ENCODE assay signal across 8 cellular contexts in genomic region chr17:62423647-62424461, GRCh38. TPM values are rescaled to one million over a fixed set of nuclear protein-coding genes. Genes with fewer than 3 reads are reported as not detected.
DNase-seq lines count a peak whose midpoint lies in the region; ATAC-seq and TF ChIP-seq lines count a peak whose summit lies in the region.
"Not testable (repeated sequence)": the region's sequence is repeated elsewhere in the genome, so short reads cannot be mapped to it uniquely, and the experiment has no call there.

TSS of gene METTL2A (plus strand) at chr17:62423897. CDS start at chr17:62423903, 6 bp downstream.

- CTCF ChIA-PET in T-cell (lab: Charles Lee), result interaction anchor here in 1 of 2 donors (1.1 kb wide), 1 partner anchor 60 kb away, joined by 3 read pairs; no protein-coding TSS in a partner anchor

- intact Hi-C loops in adrenal gland (cut with DNase I); left ventricle myocardium inferior (cut with micrococcal nuclease); prostate gland (cut with DNase I): not testable (repeated sequence)

- not testable (repeated sequence) for H3K36me3 ChIP-seq in adrenal gland (replicated peaks in 1 of 2); prostate gland
- peaks cover 15% of the 10 kb centered on the region for H3K36me3 ChIP-seq in left ventricle myocardium inferior

- H3K4me1 Mint-ChIP-seq in T-cell, result peaks cover 22 to 30% (median 28%) of the 10 kb centered on the region in 3 donors

- H3K27me3 ChIP-seq in adrenal gland; prostate gland (replicated peaks; ENCODE audit: insufficient read depth): not testable (repeated sequence)
- peaks cover 13% of the 10 kb centered on the region for H3K27me3 ChIP-seq in left ventricle myocardium inferior (ENCODE audit: low read depth)

- H3K27ac ChIP-seq in adrenal gland (peak within 1 kb of the TSS in 4 of 5 donors; percentile 36 to 87 (median 62)), left ventricle myocardium inferior (replicated peaks) (peak within 1 kb of the TSS; percentile 85), prostate gland (peak within 1 kb of the TSS; percentile 38 to 53)

- H3K4me3 ChIP-seq in adrenal gland (peak within 1 kb of the TSS; percentile 39 to 85 (median 50)), left ventricle myocardium inferior (peak within 1 kb of the TSS; percentile 85), prostate gland (peak within 1 kb of the TSS; percentile 66 to 69)

- not testable (repeated sequence) for H3K36me3 Mint-ChIP-seq in T-cell

- H3K27me3 Mint-ChIP-seq in T-cell, result not testable (repeated sequence)

- H3K9me3 Mint-ChIP-seq in T-cell, result not testable (repeated sequence)

- peak within 1 kb of the TSS; percentile 87 to 90 for H3K27ac Mint-ChIP-seq in T-cell

- not testable (repeated sequence) for H3K9me3 ChIP-seq in adrenal gland (replicated peaks in 1 of 3); left ventricle myocardium inferior (replicated peaks); prostate gland

- peak; percentile 94 for ATAC-seq in HG02884 (IDR thresholded peaks at IDR 0.05; ENCODE audit: unreplicated experiment)
- ATAC-seq in T-cell (replicated peaks in 1 of 4), result peak; percentile 94 to 96 (median 96)

- TF ChIP-seq POLR2A in GM15510 (IDR thresholded peaks at IDR 0.05; ENCODE audit: borderline replicate concordance, extremely low read depth, insufficient read length) (peak; percentile 66), adrenal gland (IDR thresholded peaks at IDR 0.05) (peak in 1 of 2 donors; percentile 69), prostate gland (IDR thresholded peaks at IDR 0.05) (peak; percentile 34)

- 1% methylated on average over 30 to 58 of the region's 58 CpGs for WGBS in adrenal gland, 4 donors
- under 1% methylated on average over 58 of the region's 58 CpGs for WGBS in prostate gland

- DNase-seq in NCI-H146 (lab: John Stamatoyannopoulos, UW) (peak; percentile 91), T-cell (peak; percentile 59 to 89 (median 78)), adrenal gland (peak; percentile 82 to 94 (median 88)), left ventricle myocardium inferior (peak; percentile 79), prostate gland (ENCODE audit: low spot score) (peak; percentile 86), ureter (ENCODE audit: low spot score) (peak; percentile 88)

- not testable (repeated sequence) for H3K4me1 ChIP-seq in adrenal gland (replicated peaks in 1 of 2); prostate gland (replicated peaks)
- peaks cover 24% of the 10 kb centered on the region for H3K4me1 ChIP-seq in left ventricle myocardium inferior

- POLR2A ChIA-PET in T-cell (lab: Charles Lee), result not testable (repeated sequence)

- TF ChIP-seq CTCF in adrenal gland (IDR thresholded peaks at IDR 0.05), result peak in 5 of 6 experiments; percentile 20 to 53 (median 26)
- peak; percentile 47 for TF ChIP-seq CTCF in left ventricle myocardium inferior (IDR thresholded peaks at IDR 0.05; ENCODE audit: borderline replicate concordance)
- TF ChIP-seq CTCF in prostate gland (IDR thresholded peaks at IDR 0.05), result peak in 1 of 4 experiments; percentile 44

- peak within 1 kb of the TSS; percentile 97 to 98 (median 97) for H3K4me3 Mint-ChIP-seq in T-cell

RNA-seq across cellular contexts. Expression of gene METTL2A, which starts in this region (rescaled TPM):
- total RNA-seq in T-cell (10 to 100 TPM in 4 of 5 donors, 1 to 10 TPM in 1; 9.1 to 17.3 (median 15.3) TPM), adrenal gland (10 to 100 TPM; 11.0 to 29.4 (median 18.3) TPM), left ventricle myocardium inferior (14.9 TPM), prostate gland (10 to 100 TPM; 17.3 to 20.7 TPM), ureter (22.4 TPM)
- 10 to 100 TPM in 1 of 3 donors, 1 to 10 TPM in 2; 5.1 to 20.6 (median 5.6) TPM for polyA plus RNA-seq in adrenal gland

Comparison
In these comparisons a context has a peak if more than half of its experiments do, and no peak if none do; other contexts are left out.
1. Peak in every context shown above with its lines: DNase-seq, ATAC-seq, H3K4me3 ChIP-seq and H3K27ac ChIP-seq.